In the genomic region with DNA sequence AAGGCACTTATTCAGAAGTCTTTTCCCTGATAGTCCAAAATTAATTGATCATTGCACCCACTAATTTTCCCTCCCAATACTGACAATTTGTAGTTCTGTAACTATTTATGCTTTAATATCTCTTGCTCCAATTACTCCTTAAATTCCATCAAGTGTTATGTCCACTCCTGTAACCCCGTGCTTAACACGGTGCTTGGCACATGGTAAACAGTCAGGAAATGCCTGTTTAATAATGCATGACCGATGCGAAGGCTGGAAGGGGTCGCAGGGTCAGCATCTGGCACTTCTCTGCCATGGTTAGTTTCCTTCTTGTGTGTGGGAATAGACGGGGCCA, we compare ENCODE assay signal across 1 cellular context.
TF ChIP-seq lines count a peak whose summit lies in the region.

No MANE protein-coding gene starts in this region.

TF ChIP-seq in GM23338, 12 proteins besides CTCF, POLR2A, EP300 and RAD21 (continued from another document):
- TF ChIP-seq, protein P1, sequence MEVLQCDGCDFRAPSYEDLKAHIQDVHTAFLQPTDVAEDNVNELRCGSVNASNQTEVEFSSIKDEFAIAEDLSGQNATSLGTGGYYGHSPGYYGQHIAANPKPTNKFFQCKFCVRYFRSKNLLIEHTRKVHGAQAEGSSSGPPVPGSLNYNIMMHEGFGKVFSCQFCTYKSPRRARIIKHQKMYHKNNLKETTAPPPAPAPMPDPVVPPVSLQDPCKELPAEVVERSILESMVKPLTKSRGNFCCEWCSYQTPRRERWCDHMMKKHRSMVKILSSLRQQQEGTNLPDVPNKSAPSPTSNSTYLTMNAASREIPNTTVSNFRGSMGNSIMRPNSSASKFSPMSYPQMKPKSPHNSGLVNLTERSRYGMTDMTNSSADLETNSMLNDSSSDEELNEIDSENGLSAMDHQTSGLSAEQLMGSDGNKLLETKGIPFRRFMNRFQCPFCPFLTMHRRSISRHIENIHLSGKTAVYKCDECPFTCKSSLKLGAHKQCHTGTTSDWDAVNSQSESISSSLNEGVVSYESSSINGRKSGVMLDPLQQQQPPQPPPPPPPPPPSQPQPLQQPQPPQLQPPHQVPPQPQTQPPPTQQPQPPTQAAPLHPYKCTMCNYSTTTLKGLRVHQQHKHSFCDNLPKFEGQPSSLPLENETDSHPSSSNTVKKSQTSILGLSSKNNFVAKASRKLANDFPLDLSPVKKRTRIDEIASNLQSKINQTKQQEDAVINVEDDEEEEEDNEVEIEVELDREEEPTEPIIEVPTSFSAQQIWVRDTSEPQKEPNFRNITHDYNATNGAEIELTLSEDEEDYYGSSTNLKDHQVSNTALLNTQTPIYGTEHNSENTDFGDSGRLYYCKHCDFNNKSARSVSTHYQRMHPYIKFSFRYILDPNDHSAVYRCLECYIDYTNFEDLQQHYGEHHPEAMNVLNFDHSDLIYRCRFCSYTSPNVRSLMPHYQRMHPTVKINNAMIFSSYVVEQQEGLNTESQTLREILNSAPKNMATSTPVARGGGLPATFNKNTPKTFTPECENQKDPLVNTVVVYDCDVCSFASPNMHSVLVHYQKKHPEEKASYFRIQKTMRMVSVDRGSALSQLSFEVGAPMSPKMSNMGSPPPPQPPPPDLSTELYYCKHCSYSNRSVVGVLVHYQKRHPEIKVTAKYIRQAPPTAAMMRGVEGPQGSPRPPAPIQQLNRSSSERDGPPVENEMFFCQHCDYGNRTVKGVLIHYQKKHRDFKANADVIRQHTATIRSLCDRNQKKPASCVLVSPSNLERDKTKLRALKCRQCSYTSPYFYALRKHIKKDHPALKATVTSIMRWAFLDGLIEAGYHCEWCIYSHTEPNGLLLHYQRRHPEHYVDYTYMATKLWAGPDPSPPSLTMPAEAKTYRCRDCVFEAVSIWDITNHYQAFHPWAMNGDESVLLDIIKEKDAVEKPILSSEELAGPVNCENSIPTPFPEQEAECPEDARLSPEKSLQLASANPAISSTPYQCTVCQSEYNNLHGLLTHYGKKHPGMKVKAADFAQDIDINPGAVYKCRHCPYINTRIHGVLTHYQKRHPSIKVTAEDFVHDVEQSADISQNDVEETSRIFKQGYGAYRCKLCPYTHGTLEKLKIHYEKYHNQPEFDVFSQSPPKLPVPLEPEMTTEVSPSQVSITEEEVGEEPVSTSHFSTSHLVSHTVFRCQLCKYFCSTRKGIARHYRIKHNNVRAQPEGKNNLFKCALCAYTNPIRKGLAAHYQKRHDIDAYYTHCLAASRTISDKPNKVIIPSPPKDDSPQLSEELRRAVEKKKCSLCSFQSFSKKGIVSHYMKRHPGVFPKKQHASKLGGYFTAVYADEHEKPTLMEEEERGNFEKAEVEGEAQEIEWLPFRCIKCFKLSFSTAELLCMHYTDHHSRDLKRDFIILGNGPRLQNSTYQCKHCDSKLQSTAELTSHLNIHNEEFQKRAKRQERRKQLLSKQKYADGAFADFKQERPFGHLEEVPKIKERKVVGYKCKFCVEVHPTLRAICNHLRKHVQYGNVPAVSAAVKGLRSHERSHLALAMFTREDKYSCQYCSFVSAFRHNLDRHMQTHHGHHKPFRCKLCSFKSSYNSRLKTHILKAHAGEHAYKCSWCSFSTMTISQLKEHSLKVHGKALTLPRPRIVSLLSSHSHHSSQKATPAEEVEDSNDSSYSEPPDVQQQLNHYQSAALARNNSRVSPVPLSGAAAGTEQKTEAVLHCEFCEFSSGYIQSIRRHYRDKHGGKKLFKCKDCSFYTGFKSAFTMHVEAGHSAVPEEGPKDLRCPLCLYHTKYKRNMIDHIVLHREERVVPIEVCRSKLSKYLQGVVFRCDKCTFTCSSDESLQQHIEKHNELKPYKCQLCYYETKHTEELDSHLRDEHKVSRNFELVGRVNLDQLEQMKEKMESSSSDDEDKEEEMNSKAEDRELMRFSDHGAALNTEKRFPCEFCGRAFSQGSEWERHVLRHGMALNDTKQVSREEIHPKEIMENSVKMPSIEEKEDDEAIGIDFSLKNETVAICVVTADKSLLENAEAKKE (CRISPR knock-in tag; IDR thresholded peaks at IDR 0.05) = no peak
- TF ChIP-seq, protein P2, sequence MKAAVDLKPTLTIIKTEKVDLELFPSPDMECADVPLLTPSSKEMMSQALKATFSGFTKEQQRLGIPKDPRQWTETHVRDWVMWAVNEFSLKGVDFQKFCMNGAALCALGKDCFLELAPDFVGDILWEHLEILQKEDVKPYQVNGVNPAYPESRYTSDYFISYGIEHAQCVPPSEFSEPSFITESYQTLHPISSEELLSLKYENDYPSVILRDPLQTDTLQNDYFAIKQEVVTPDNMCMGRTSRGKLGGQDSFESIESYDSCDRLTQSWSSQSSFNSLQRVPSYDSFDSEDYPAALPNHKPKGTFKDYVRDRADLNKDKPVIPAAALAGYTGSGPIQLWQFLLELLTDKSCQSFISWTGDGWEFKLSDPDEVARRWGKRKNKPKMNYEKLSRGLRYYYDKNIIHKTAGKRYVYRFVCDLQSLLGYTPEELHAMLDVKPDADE (IDR thresholded peaks at IDR 0.05) = no peak
- TF ChIP-seq ZNF114 (CRISPR knock-in tag; IDR thresholded peaks at IDR 0.05) (no peak), POLR2AphosphoS5 (IDR thresholded peaks at IDR 0.05; ENCODE audit: low read depth) (no peak), ZNF331 (CRISPR knock-in tag; IDR thresholded peaks at IDR 0.05; ENCODE audit: low read depth) (no peak), STAT1 (IDR thresholded peaks at IDR 0.05; ENCODE audit: unreplicated experiment) (no peak), JUNB (IDR thresholded peaks at IDR 0.05; ENCODE audit: unreplicated experiment) (no peak)
